ENCODE assay signal across 15 cellular contexts in genomic region chr1:15941899-15942660, GRCh38. TPM values are rescaled to one million over a fixed set of nuclear protein-coding genes. Genes with fewer than 3 reads are reported as not detected.
DNase-seq lines count a peak whose midpoint lies in the region; ATAC-seq, FAIRE-seq and TF ChIP-seq lines count a peak whose summit lies in the region.
"Had no signal": no experiment of that assay in that cellular context is flagged by ENCODE, and none has a peak within 500 bp of the region (broad histone marks: within the 10 kb centered on the region; RNA-seq: fewer than 3 reads in every experiment).

No MANE protein-coding gene starts in this region.

- H2BK12ac ChIP-seq in mesenchymal stem cell (ENCODE audit: low read length in 2 of 2) = no peak overlapping the region

- H3K23ac ChIP-seq in mesenchymal stem cell (ENCODE audit: low read length in 2 of 2) = no peak overlapping the region

- H2BK15ac ChIP-seq in mesenchymal stem cell (ENCODE audit: low read depth, poor library complexity, severe bottlenecking) = no peak overlapping the region

- H3K27ac Mint-ChIP-seq in MCF 10A (ENCODE audit: low read depth, unreplicated experiment) = peak overlapping the region; percentile 46

- ATAC-seq in GM12878 = no peak
- no peak for ATAC-seq in GM19035 (IDR thresholded peaks at IDR 0.05; ENCODE audit: unreplicated experiment)
- ATAC-seq in HG03520 (IDR thresholded peaks at IDR 0.05; ENCODE audit: unreplicated experiment) = no peak
- ATAC-seq: left lung had no signal

- no peak for TF ChIP-seq EP300 in GM12878 (IDR thresholded peaks at IDR 0.05; ENCODE audit: borderline replicate concordance in 1 of 2, control insufficient read depth in 1 of 2, low read depth in 2 of 2, low read length in 2 of 2)

- H4K8ac ChIP-seq in mesenchymal stem cell (ENCODE audit: low read length) = peak overlapping the region; percentile 43

- H3K4ac ChIP-seq in mesenchymal stem cell (ENCODE audit: low read depth in 1 of 2, low read length in 2 of 2) = no peak overlapping the region

- no peak for TF ChIP-seq POLR2A in breast epithelium (IDR thresholded peaks at IDR 0.05)
- peak; percentile 18 for TF ChIP-seq POLR2A in GM12878 (IDR thresholded peaks at IDR 0.05; ENCODE audit: low read depth, low read length)

- H2BK5ac ChIP-seq in mesenchymal stem cell (ENCODE audit: low read depth, low read length, poor library complexity, severe bottlenecking) = no peak overlapping the region

- H2AK5ac ChIP-seq in mesenchymal stem cell (ENCODE audit: low read length, severe bottlenecking) = no peak overlapping the region

- no peaks in the 10 kb centered on the region for H3K27me3 ChIP-seq in breast epithelium
- H3K27me3 ChIP-seq in GM12878 (replicated peaks in 1 of 2; ENCODE audit: control insufficient read depth in 2 of 2, insufficient read depth in 2 of 2, low read length in 1 of 2) = no peaks in the 10 kb centered on the region
- H3K27me3 ChIP-seq in mesenchymal stem cell (ENCODE audit: control insufficient read depth in 1 of 2, insufficient read depth in 1 of 2, low read length in 2 of 2) = no peaks in the 10 kb centered on the region
- H3K27me3 ChIP-seq: left lung, transverse colon had no signal

- CTCF ChIA-PET in MCF 10A (lab: Yijun Ruan, JAX) (interaction anchor here (0.7 kb wide), 1 partner anchor 36 kb away, joined by 3 read pairs; no protein-coding TSS in a partner anchor), GM12878 (lab: Yijun Ruan, JAX) (no interaction called here)

- H3K4me3 ChIP-seq in breast epithelium = no peak overlapping the region
- H3K4me3 ChIP-seq in GM12878 = no peak overlapping the region
- no peak overlapping the region for H3K4me3 ChIP-seq in mesenchymal stem cell (ENCODE audit: insufficient read depth in 1 of 2, low read depth in 1 of 2, low read length in 2 of 2)
- H3K4me3 ChIP-seq: left lung, transverse colon had no signal

- H3K36me3 ChIP-seq in breast epithelium (peaks cover 5% of the 10 kb centered on the region), GM12878 (ENCODE audit: control insufficient read depth in 2 of 2, insufficient read depth in 2 of 2, low read length in 1 of 2) (peaks cover 8 to 74% of the 10 kb centered on the region in 2 experiments), mesenchymal stem cell (ENCODE audit: control insufficient read depth in 1 of 2, insufficient read depth in 2 of 2, low read depth in 1 of 2, low read length in 2 of 2) (peaks cover 88 to 97% of the 10 kb centered on the region in 2 experiments)

- whole genome bisulfite sequencing in GM12878 (ENCODE audit: insufficient coverage, insufficient replicate concordance, low lambda C conversion rate, missing lambda C conversion rate) = 96% methylated on average over 32 of the region's 32 CpGs
- 94% methylated on average over 31 of the region's 32 CpGs for WGBS in mesenchymal stem cell

- H3K4me1 ChIP-seq in breast epithelium = peaks cover 0 to 7% of the 10 kb centered on the region in 2 donors
- H3K4me1 ChIP-seq in GM12878 (ENCODE audit: control insufficient read depth, insufficient read depth, low read length) = no peaks in the 10 kb centered on the region
- H3K4me1 ChIP-seq in mesenchymal stem cell (ENCODE audit: control insufficient read depth, insufficient read depth, low read depth, low read length) = peaks cover 22% of the 10 kb centered on the region

- in situ Hi-C loops in GM12878 (cut with MboI) = no loop called here

- TF ChIP-seq CTCF in MCF 10A (IDR thresholded peaks at IDR 0.05; ENCODE audit: unreplicated experiment) (no peak), breast epithelium (IDR thresholded peaks at IDR 0.05) (no peak), GM12878 (IDR thresholded peaks at IDR 0.05 in 2 of 3, conservative IDR thresholded peaks at IDR 0.05 in 1 of 3; ENCODE audit: control insufficient read depth in 2 of 3, extremely low read depth in 1 of 3, insufficient read depth in 1 of 3, low read depth in 3 of 3, low read length in 3 of 3) (no peak)

- no peak overlapping the region for H3K18ac ChIP-seq in mesenchymal stem cell (ENCODE audit: low read depth in 1 of 2, low read length in 2 of 2)

- no peak overlapping the region for H2AFZ ChIP-seq in GM12878 (ENCODE audit: control insufficient read depth, low read depth, low read length)
- H2AFZ ChIP-seq in mesenchymal stem cell (ENCODE audit: low read depth, low read length) = no peak overlapping the region

- RAD21 ChIA-PET in GM12878 (lab: Charles Lee; ENCODE audit: unreplicated experiment) = no interaction called here

- no peak overlapping the region for H3K27ac ChIP-seq in breast epithelium
- H3K27ac ChIP-seq in GM12878 (ENCODE audit: control insufficient read depth, insufficient read depth) = no peak overlapping the region
- H3K27ac ChIP-seq in mesenchymal stem cell (ENCODE audit: low read length, poor library complexity, severe bottlenecking) = no peak overlapping the region
- H3K27ac ChIP-seq: left lung, transverse colon had no signal

- H2BK120ac ChIP-seq in mesenchymal stem cell (ENCODE audit: low read depth, low read length) = no peak overlapping the region

- H3K9me3 ChIP-seq in breast epithelium (no peaks in the 10 kb centered on the region), GM12878 (replicated peaks; ENCODE audit: control insufficient read depth, insufficient read depth, low read length) (no peaks in the 10 kb centered on the region), mesenchymal stem cell (ENCODE audit: control insufficient read depth, low read length) (no peaks in the 10 kb centered on the region)
- H3K9me3 ChIP-seq: left lung, transverse colon had no signal

- H3K79me1 ChIP-seq in mesenchymal stem cell (replicated peaks; ENCODE audit: low read length, poor library complexity, severe bottlenecking) = peaks cover 53% of the 10 kb centered on the region

- SMC1A ChIA-PET in GM12878 (lab: Charles Lee; ENCODE audit: uncharacterized antibody, unreplicated experiment) = interaction anchor here (0.5 kb wide), 1 partner anchor 36 kb away, joined by 3 read pairs; no protein-coding TSS in a partner anchor

- H4K91ac ChIP-seq in mesenchymal stem cell (ENCODE audit: low read length) = peak overlapping the region; percentile 46

- no peaks in the 10 kb centered on the region for H4K20me1 ChIP-seq in GM12878 (ENCODE audit: control insufficient read depth, insufficient read depth)

- no peaks in the 10 kb centered on the region for H3K9me3 Mint-ChIP-seq in MCF 10A (ENCODE audit: unreplicated experiment)

- no peak overlapping the region for H3K4me3 Mint-ChIP-seq in MCF 10A (ENCODE audit: unreplicated experiment)

- peaks cover 59% of the 10 kb centered on the region for H3K36me3 Mint-ChIP-seq in MCF 10A (ENCODE audit: insufficient read depth, unreplicated experiment)

- H3K14ac ChIP-seq in mesenchymal stem cell (ENCODE audit: low read length in 2 of 2) = no peak overlapping the region

- H3K27me3 Mint-ChIP-seq in MCF 10A (ENCODE audit: insufficient read depth, unreplicated experiment) = no peaks in the 10 kb centered on the region

- DNase-seq in MCF 10A (ENCODE audit: unreplicated experiment) = no peak
- DNase-seq in breast epithelium (ENCODE audit: low spot score in 2 of 2) = no peak
- DNase-seq in GM12878 (ENCODE audit: low read depth, low spot score) = no peak
- no peak for DNase-seq in mesenchymal stem cell
- no peak for DNase-seq in GM19240 (ENCODE audit: insufficient read length, low spot score)
- no peak for DNase-seq in NCI-H2029 treated with DMSO at 0.1 percent for 48 hours (lab: John Stamatoyannopoulos, UW)
- DNase-seq: dermis blood vessel endothelial cell, hypothalamus, left lung, NCI-H2107, NCI-H748 treated with DMSO at 0.1 percent for 48 hours, transverse colon had no signal

- H3K79me2 ChIP-seq in GM12878 (ENCODE audit: control insufficient read depth, insufficient read depth, low read length) = no peaks in the 10 kb centered on the region; the same call in 1 of the 2 replicates

- H3K4me2 ChIP-seq in GM12878 (ENCODE audit: control insufficient read depth, insufficient read depth) (no peak overlapping the region), mesenchymal stem cell (ENCODE audit: low read length, poor library complexity, severe bottlenecking) (no peak overlapping the region)

- POLR2A ChIA-PET in MCF 10A (lab: Yijun Ruan, JAX) = no interaction called here
- POLR2A ChIA-PET in GM12878 (lab: Charles Lee) = no interaction called here

- FAIRE-seq in GM12878 (lab: Jason Lieb, UNC) = no peak
- FAIRE-seq: D721Med had no signal

- intact Hi-C loops in MCF 10A (cut with micrococcal nuclease) = no loop called here
- intact Hi-C loops in breast epithelium (cut with DNase I; ENCODE audit: low total_unique reads) = no loop called here
- intact Hi-C loops in GM12878 (cut with micrococcal nuclease; ENCODE audit: unreplicated experiment) = loop anchor here (10.0 kb wide), 1 partner anchor 113 kb away; no protein-coding TSS in a partner anchor

- no peak for TF ChIP-seq RAD21 in GM12878 (IDR thresholded peaks at IDR 0.05; ENCODE audit: insufficient read depth, low read depth, low read length)

- H3K9ac ChIP-seq in GM12878 (ENCODE audit: control insufficient read depth, insufficient read depth, low read length) (no peak overlapping the region), mesenchymal stem cell (ENCODE audit: low read length) (no peak overlapping the region)

- H3K4me1 Mint-ChIP-seq in MCF 10A (ENCODE audit: insufficient read depth, unreplicated experiment) = peaks cover 5% of the 10 kb centered on the region

- no TSS peak for BruUV-seq in MCF 10A (replicated peaks; lab: Mats Ljungman, UMichigan)
- no TSS peak for BruUV-seq in GM12878 (replicated peaks; lab: Mats Ljungman, UMichigan)

TF ChIP-seq in GM12878, 131 proteins besides CTCF, POLR2A, EP300 and RAD21 (continues in another document):
- TF ChIP-seq POLR2AphosphoS5 (IDR thresholded peaks at IDR 0.05; ENCODE audit: low read length) = 0 out of 2 replicates have a peak, but pooled peaks have one; percentile 1

RNA-seq across cellular contexts. Expression of gene ZBTB17, which starts 33.8 kb away (rescaled TPM):
- total RNA-seq in MCF 10A (2022) = 46.3 and 48.3 TPM in 2 replicates
- 10 to 100 TPM; 21.9 to 40.3 (median 38.5) TPM for total RNA-seq in breast epithelium
- total RNA-seq in GM12878 (2013; cell fraction: nucleolus; rRNA removed) = 91.0 and 100 TPM in 2 replicates
- total RNA-seq in GM12878 (2014; rRNA removed) = 45.2 and 49.8 TPM in 2 replicates
- total RNA-seq in GM12878 (2014; rRNA removed; fragmentation: Illumina TruSeq; extraction: Trizol) = 19.5 and 22.2 TPM in 2 replicates
- 51.0 and 59.4 TPM in 2 replicates for total RNA-seq in GM12878 (2021)
- polyA plus RNA-seq in GM12878 (2011; ENCODE audit: low read depth) = 20.6 TPM
- polyA plus RNA-seq in GM12878 (2011; rRNA removed) = 19.4 and 40.4 TPM in 2 replicates
- 56.9 and 90.5 TPM in 2 replicates for polyA plus RNA-seq in GM12878 (2011; cell fraction: cytosol; rRNA removed)
- polyA plus RNA-seq in GM12878 (2011; cell fraction: nucleus; rRNA removed) = 320 and 372 TPM in 2 replicates
- polyA plus RNA-seq in GM12878 (2012) = 33.1 and 40.1 TPM in 2 replicates
- polyA plus RNA-seq in GM12878 (2014; fragmentation: Illumina TruSeq; extraction: Trizol) = 3.9 and 11.1 TPM in 2 replicates
- polyA plus RNA-seq in GM12878 (2014; fragmentation: Nextera tagmentation; extraction: Ambion mirVana) = 1 to 10 TPM in 1 of 2 experiments, under 1 TPM in 1; 0.87 to 4.3 TPM
- 43.7 and 59.6 TPM in 2 replicates for polyA plus RNA-seq in GM12878 (2014; rRNA removed)
- 10 to 100 TPM; 36.9 to 44.1 TPM for polyA plus RNA-seq in GM12878 (2016; fragmentation: Nextera tagmentation; extraction: Ambion mirVana)
- 44.9 and 67.3 TPM in 2 replicates for polyA minus RNA-seq in GM12878 (2011; rRNA and poly(A)+ RNA removed)
- 24.6 and 29.4 TPM in 2 replicates for polyA minus RNA-seq in GM12878 (2011; cell fraction: cytosol; rRNA and poly(A)+ RNA removed)
- 41.5 and 74.8 TPM in 2 replicates for polyA minus RNA-seq in GM12878 (2011; cell fraction: nucleus; rRNA and poly(A)+ RNA removed)
- 17.2 TPM for polyA plus RNA-seq in mesenchymal stem cell (2013, experiment 1 of 2)
- 16.9 TPM for polyA plus RNA-seq in mesenchymal stem cell (2013, experiment 2 of 2)
